In genomic region chr1:19319196-19319595, GRCh38 we compare ENCODE assay signal across 19 cellular contexts.
"Had no signal": no experiment of that assay in that cellular context is flagged by ENCODE, and none has a peak within 500 bp of the region (broad histone marks: within the 10 kb centered on the region; RNA-seq: fewer than 3 reads in every experiment).

No MANE protein-coding gene starts in this region.

- H3K4me3 Mint-ChIP-seq: activated CD4-positive, alpha-beta memory T cell treated with anti-CD3 and anti-CD28 coated beads, Interleukin-2, amount 10 ng/mL, durations not matched to agents 7 days and 5 days; activated T-cell treated with anti-CD3 and anti-CD28 coated beads, Interleukin-2, amount 50 U/mL, for 24 hours; nephron progenitor cell; WTC11 had no signal

- H3K27me3 Mint-ChIP-seq: activated CD4-positive, alpha-beta memory T cell treated with anti-CD3 and anti-CD28 coated beads, Interleukin-2, amount 10 ng/mL, durations not matched to agents 7 days and 5 days; activated T-cell treated with anti-CD3 and anti-CD28 coated beads, Interleukin-2, amount 50 U/mL, for 24 hours had no signal

- H3K9me3 ChIP-seq: colonic mucosa, esophagus squamous epithelium, prostate gland, transverse colon, vagina had no signal

- H3K27ac ChIP-seq: colonic mucosa, esophagus squamous epithelium, prostate gland, transverse colon, vagina had no signal

- H3K4me1 ChIP-seq: colonic mucosa, prostate gland had no signal

- H3K27me3 ChIP-seq: colonic mucosa, esophagus squamous epithelium, transverse colon, vagina had no signal

- ATAC-seq: right cardiac atrium, WTC11 had no signal

- H3K4me2 ChIP-seq: smooth muscle cell had no signal

- H3K36me3 ChIP-seq: colonic mucosa, prostate gland had no signal

- DNase-seq: activated CD4-positive, alpha-beta memory T cell treated with anti-CD3 and anti-CD28 coated beads, Interleukin-2, amount 10 ng/mL, durations not matched to agents 7 days and 5 days; activated CD4-positive, alpha-beta T cell treated with anti-CD3 and anti-CD28 coated beads for 4 hours; activated effector memory CD4-positive, alpha-beta T cell treated with Interleukin-2 at 50 U/mL for 16 hours; activated naive CD4-positive, alpha-beta T cell treated with anti-CD3 and anti-CD28 coated beads, Interleukin-2, amount 50 U/mL, for 16 hours; activated T-cell treated with anti-CD3 and anti-CD28 coated beads, Interleukin-2, amount 50 U/mL, for 24 hours; central memory CD4-positive, alpha-beta T cell; colonic mucosa; esophagus squamous epithelium; nephron progenitor cell; right cardiac atrium; stimulated activated CD4-positive, alpha-beta T cell treated with anti-CD3 and anti-CD28 coated beads, Interleukin-4, amount 100 ng/mL, for 4 hours; stimulated activated CD8-positive, alpha-beta memory T cell treated with anti-CD3 and anti-CD28 coated beads, Interleukin-4, amount 100 ng/mL, for 48 hours; stimulated activated naive CD4-positive, alpha-beta T cell treated with Interleukin-2 at 50 U/mL for 16 hours; substantia nigra; transverse colon had no signal

- H3K4me3 ChIP-seq: colonic mucosa, esophagus squamous epithelium, prostate gland, smooth muscle cell, transverse colon, vagina had no signal

- H3K27ac Mint-ChIP-seq: activated CD4-positive, alpha-beta memory T cell treated with anti-CD3 and anti-CD28 coated beads, Interleukin-2, amount 10 ng/mL, durations not matched to agents 7 days and 5 days; activated T-cell treated with anti-CD3 and anti-CD28 coated beads, Interleukin-2, amount 50 U/mL, for 24 hours; nephron progenitor cell; WTC11 had no signal

- H3K9me3 Mint-ChIP-seq: activated CD4-positive, alpha-beta memory T cell treated with anti-CD3 and anti-CD28 coated beads, Interleukin-2, amount 10 ng/mL, durations not matched to agents 7 days and 5 days; activated T-cell treated with anti-CD3 and anti-CD28 coated beads, Interleukin-2, amount 50 U/mL, for 24 hours; nephron progenitor cell; WTC11 had no signal
